In the genomic region with DNA sequence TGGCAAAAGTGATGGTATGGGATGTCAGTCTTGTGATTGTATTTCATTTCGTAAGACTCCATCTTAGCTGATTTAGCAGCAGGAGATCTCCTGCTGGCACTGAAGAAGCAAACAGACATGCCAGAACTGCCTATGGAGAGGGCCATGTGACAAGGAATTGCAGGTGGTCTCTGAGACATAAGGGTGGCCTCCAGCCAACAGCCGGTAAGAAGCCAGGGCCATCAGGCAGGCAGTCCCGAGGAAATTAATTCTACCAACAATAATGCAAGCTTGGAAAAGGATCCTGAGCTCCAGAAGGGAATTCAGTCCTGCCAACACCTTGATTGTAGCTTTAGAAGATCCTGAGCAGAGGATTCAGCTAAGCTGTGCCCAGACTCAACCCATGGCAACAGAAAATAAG, we compare ENCODE assay signal across 1 cellular context.
TF ChIP-seq lines count a peak whose summit lies in the region.

No MANE protein-coding gene starts in this region.

TF ChIP-seq in K562, 482 proteins besides CTCF, POLR2A, EP300 and RAD21:
- TF ChIP-seq SAFB2 (IDR thresholded peaks at IDR 0.05; ENCODE audit: borderline replicate concordance, low read depth, low read length, severe bottlenecking): no peak
- TF ChIP-seq, protein P1, sequence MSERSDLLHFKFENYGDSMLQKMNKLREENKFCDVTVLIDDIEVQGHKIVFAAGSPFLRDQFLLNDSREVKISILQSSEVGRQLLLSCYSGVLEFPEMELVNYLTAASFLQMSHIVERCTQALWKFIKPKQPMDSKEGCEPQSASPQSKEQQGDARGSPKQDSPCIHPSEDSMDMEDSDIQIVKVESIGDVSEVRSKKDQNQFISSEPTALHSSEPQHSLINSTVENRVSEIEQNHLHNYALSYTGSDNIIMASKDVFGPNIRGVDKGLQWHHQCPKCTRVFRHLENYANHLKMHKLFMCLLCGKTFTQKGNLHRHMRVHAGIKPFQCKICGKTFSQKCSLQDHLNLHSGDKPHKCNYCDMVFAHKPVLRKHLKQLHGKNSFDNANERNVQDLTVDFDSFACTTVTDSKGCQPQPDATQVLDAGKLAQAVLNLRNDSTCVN (CRISPR knock-in tag; IDR thresholded peaks at IDR 0.05): no peak
- TF ChIP-seq CEBPG (CRISPR knock-in tag; IDR thresholded peaks at IDR 0.05): no peak
- TF ChIP-seq CEBPG (tag; conservative IDR thresholded peaks at IDR 0.05 in 1 of 2, IDR thresholded peaks at IDR 0.05 in 1 of 2): no peak
- TF ChIP-seq, protein P2, sequence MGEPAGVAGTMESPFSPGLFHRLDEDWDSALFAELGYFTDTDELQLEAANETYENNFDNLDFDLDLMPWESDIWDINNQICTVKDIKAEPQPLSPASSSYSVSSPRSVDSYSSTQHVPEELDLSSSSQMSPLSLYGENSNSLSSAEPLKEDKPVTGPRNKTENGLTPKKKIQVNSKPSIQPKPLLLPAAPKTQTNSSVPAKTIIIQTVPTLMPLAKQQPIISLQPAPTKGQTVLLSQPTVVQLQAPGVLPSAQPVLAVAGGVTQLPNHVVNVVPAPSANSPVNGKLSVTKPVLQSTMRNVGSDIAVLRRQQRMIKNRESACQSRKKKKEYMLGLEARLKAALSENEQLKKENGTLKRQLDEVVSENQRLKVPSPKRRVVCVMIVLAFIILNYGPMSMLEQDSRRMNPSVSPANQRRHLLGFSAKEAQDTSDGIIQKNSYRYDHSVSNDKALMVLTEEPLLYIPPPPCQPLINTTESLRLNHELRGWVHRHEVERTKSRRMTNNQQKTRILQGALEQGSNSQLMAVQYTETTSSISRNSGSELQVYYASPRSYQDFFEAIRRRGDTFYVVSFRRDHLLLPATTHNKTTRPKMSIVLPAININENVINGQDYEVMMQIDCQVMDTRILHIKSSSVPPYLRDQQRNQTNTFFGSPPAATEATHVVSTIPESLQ (CRISPR knock-in tag; IDR thresholded peaks at IDR 0.05): no peak
- no peak for TF ChIP-seq HDAC3 (IDR thresholded peaks at IDR 0.05; ENCODE audit: borderline replicate concordance, partially characterized antibody)
- no peak for TF ChIP-seq PURB (CRISPR knock-in tag; IDR thresholded peaks at IDR 0.05; ENCODE audit: low read depth)
TF ChIP-seq in K562: peak in this region for 0.
